Comparison of ENCODE assay signal across 18 cellular contexts in the genomic region with DNA sequence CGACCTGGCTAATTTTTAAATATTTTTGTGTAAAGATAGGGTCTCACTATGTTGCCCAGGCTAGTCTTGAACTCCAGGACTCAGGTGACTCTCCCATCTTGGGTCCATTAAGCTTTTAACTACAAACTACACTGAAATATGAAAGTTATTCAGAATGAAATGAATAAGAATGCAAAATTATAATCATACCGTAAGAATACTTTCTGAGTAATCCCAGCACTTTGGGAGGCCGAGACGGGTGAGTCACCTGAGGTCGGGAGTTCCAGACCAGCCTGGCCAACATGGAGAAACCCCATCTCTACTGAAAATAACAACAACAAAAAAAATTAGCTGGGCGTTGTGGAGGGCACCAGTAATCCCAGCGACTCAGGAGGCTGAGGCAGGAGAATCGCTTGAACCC. TPM values are rescaled to one million over a fixed set of nuclear protein-coding genes. Genes with fewer than 3 reads are reported as not detected.
A peak's percentile ranks its signal among the peaks of the same experiment; 100 is the strongest.
DNase-seq lines count a peak whose midpoint lies in the region; ATAC-seq and TF ChIP-seq lines count a peak whose summit lies in the region.
"Had no signal": no experiment of that assay in that cellular context is flagged by ENCODE, and none has a peak within 500 bp of the region (broad histone marks: within the 10 kb centered on the region; RNA-seq: fewer than 3 reads in every experiment).

No MANE protein-coding gene starts in this region.

- H3K9me3 ChIP-seq in AG04450 (ENCODE audit: control insufficient read depth, insufficient read depth, low read length) (no peaks in the 10 kb centered on the region), liver (ENCODE audit: control insufficient read depth in 4 of 4, low read length in 3 of 4) (no peaks in the 10 kb centered on the region)

- intact Hi-C loops in activated T-helper 1 cell treated with anti-CD3 and anti-CD28 coated beads, Interleukin-12 subunit alpha, Interleukin-12 subunit beta, Interleukin-2, Interleukin-4 antibody, amounts not matched to agents 30 ng/mL and 10 ng/mL and 1 ng/mL, durations not matched to agents 14 hours and 24 hours and 36 hours (cut with micrococcal nuclease): no loop called here

- H3K36me3 Mint-ChIP-seq in activated T-cell treated with anti-CD3 and anti-CD28 coated beads, Interleukin-2, amount 50 U/mL, for 72 hours (ENCODE audit: insufficient read depth in 2 of 2): no peaks in the 10 kb centered on the region
- no peaks in the 10 kb centered on the region for H3K36me3 Mint-ChIP-seq in activated T-helper 1 cell treated with anti-CD3 and anti-CD28 coated beads, Interleukin-12 subunit alpha, Interleukin-12 subunit beta, Interleukin-2, Interleukin-4 antibody, amounts not matched to agents 30 ng/mL and 10 ng/mL and 1 ng/mL, durations not matched to agents 14 hours and 24 hours and 36 hours (ENCODE audit: low read depth)
- H3K36me3 Mint-ChIP-seq: CD8-positive, alpha-beta T cell; type B pancreatic cell had no signal

- peaks cover 0 to 14% (median 7%) of the 10 kb centered on the region in 4 donors for H3K36me3 ChIP-seq in liver (ENCODE audit: control insufficient read depth in 4 of 4, insufficient read depth in 3 of 4, low read depth in 1 of 4, low read length in 3 of 4)

- peaks cover 5 to 49% (median 31%) of the 10 kb centered on the region in 4 donors for H3K4me1 ChIP-seq in liver (ENCODE audit: control insufficient read depth in 4 of 4, insufficient read depth in 4 of 4, low read length in 3 of 4)

- H3K27ac Mint-ChIP-seq in activated T-cell treated with anti-CD3 and anti-CD28 coated beads, Interleukin-2, amount 50 U/mL, for 72 hours: peak overlapping the region; percentile 82
- no peak overlapping the region for H3K27ac Mint-ChIP-seq in activated T-helper 1 cell treated with anti-CD3 and anti-CD28 coated beads, Interleukin-12 subunit alpha, Interleukin-12 subunit beta, Interleukin-2, Interleukin-4 antibody, amounts not matched to agents 30 ng/mL and 10 ng/mL and 1 ng/mL, durations not matched to agents 14 hours and 24 hours and 36 hours
- H3K27ac Mint-ChIP-seq: CD8-positive, alpha-beta T cell; type B pancreatic cell had no signal

- no peak overlapping the region for H3K9ac ChIP-seq in liver (ENCODE audit: low read depth in 1 of 2, low read length in 2 of 2)

- peak; percentile 33 to 61 for ATAC-seq in activated T-cell treated with anti-CD3 and anti-CD28 coated beads, Interleukin-2, amount 50 U/mL, for 72 hours (replicated peaks in 1 of 2)
- ATAC-seq: CD8-positive, alpha-beta T cell had no signal

- H3K4me3 Mint-ChIP-seq in activated T-cell treated with anti-CD3 and anti-CD28 coated beads, Interleukin-2, amount 50 U/mL, for 72 hours: peak overlapping the region in 1 of 2 donors; percentile 71
- no peak overlapping the region for H3K4me3 Mint-ChIP-seq in activated T-helper 1 cell treated with anti-CD3 and anti-CD28 coated beads, Interleukin-12 subunit alpha, Interleukin-12 subunit beta, Interleukin-2, Interleukin-4 antibody, amounts not matched to agents 30 ng/mL and 10 ng/mL and 1 ng/mL, durations not matched to agents 14 hours and 24 hours and 36 hours
- H3K4me3 Mint-ChIP-seq: CD8-positive, alpha-beta T cell; type B pancreatic cell had no signal

- H3K9me3 Mint-ChIP-seq in activated T-cell treated with anti-CD3 and anti-CD28 coated beads, Interleukin-2, amount 50 U/mL, for 72 hours: no peaks in the 10 kb centered on the region
- no peaks in the 10 kb centered on the region for H3K9me3 Mint-ChIP-seq in activated T-helper 1 cell treated with anti-CD3 and anti-CD28 coated beads, Interleukin-12 subunit alpha, Interleukin-12 subunit beta, Interleukin-2, Interleukin-4 antibody, amounts not matched to agents 30 ng/mL and 10 ng/mL and 1 ng/mL, durations not matched to agents 14 hours and 24 hours and 36 hours
- H3K9me3 Mint-ChIP-seq: CD8-positive, alpha-beta T cell; type B pancreatic cell had no signal

- TF ChIP-seq CTCF in AG04450 (IDR thresholded peaks at IDR 0.05; ENCODE audit: low read depth, low read length): no peak
- TF ChIP-seq CTCF in liver (IDR thresholded peaks at IDR 0.05; ENCODE audit: low read depth, low read length, missing input control): no peak

- CTCF ChIA-PET in AG04450 (lab: Charles Lee): interaction anchor here (0.7 to 2.8 kb wide), 4 partner anchors 17 to 270 kb away, joined by 3 to 13 read pairs (median 4); no protein-coding TSS in a partner anchor

- H3K27ac ChIP-seq in AG04450 (ENCODE audit: low read depth, low read length): peak overlapping the region; percentile 31
- peak overlapping the region; percentile 73 to 86 for H3K27ac ChIP-seq in liver (ENCODE audit: low read depth in 1 of 2, low read length in 2 of 2)
- H3K27ac ChIP-seq: PC-9 had no signal

- TF ChIP-seq RAD21 in liver (IDR thresholded peaks at IDR 0.05): no peak

- H3K4me1 Mint-ChIP-seq in activated T-cell treated with anti-CD3 and anti-CD28 coated beads, Interleukin-2, amount 50 U/mL, for 72 hours (ENCODE audit: low read depth): peaks cover 32% of the 10 kb centered on the region
- H3K4me1 Mint-ChIP-seq in activated T-helper 1 cell treated with anti-CD3 and anti-CD28 coated beads, Interleukin-12 subunit alpha, Interleukin-12 subunit beta, Interleukin-2, Interleukin-4 antibody, amounts not matched to agents 30 ng/mL and 10 ng/mL and 1 ng/mL, durations not matched to agents 14 hours and 24 hours and 36 hours (ENCODE audit: low read depth): peaks cover 5% of the 10 kb centered on the region

- no peak for DNase-seq in AG04450 (ENCODE audit: low read depth, low spot score)
- peak; percentile 76 for DNase-seq in ELR (ENCODE audit: low read depth)
- peak; percentile 62 to 72 for DNase-seq in activated T-cell treated with anti-CD3 and anti-CD28 coated beads, Interleukin-2, amount 50 U/mL, for 72 hours
- no peak for DNase-seq in nucleus accumbens (lab: John Stamatoyannopoulos, UW)
- no peak for DNase-seq in ecto neural progenitor cell (ENCODE audit: low spot score)
- no peak for DNase-seq in activated T-helper 1 cell treated with anti-CD3 and anti-CD28 coated beads, Interleukin-12 subunit alpha, Interleukin-12 subunit beta, Interleukin-2, Interleukin-4 antibody, amounts not matched to agents 30 ng/mL and 10 ng/mL and 1 ng/mL, durations not matched to agents 14 hours and 24 hours and 36 hours (ENCODE audit: low spot score)
- DNase-seq: activated CD4-positive, alpha-beta T cell treated with anti-CD3 and anti-CD28 coated beads for 1 hour; activated effector memory CD4-positive, alpha-beta T cell treated with Interleukin-2 at 50 U/mL for 16 hours; CD8-positive, alpha-beta T cell; NCI-H1930; NCI-H526 treated with DMSO at 0.1 percent for 48 hours; PC-9; small intestine; SW 1271 had no signal

- POLR2A ChIA-PET in AG04450 (lab: Yijun Ruan, JAX): no interaction called here

- 86% methylated on average over 8 of the region's 8 CpGs for WGBS in liver

- peaks cover 7% of the 10 kb centered on the region for H3K27me3 Mint-ChIP-seq in activated T-cell treated with anti-CD3 and anti-CD28 coated beads, Interleukin-2, amount 50 U/mL, for 72 hours (ENCODE audit: low read depth)
- H3K27me3 Mint-ChIP-seq in activated T-helper 1 cell treated with anti-CD3 and anti-CD28 coated beads, Interleukin-12 subunit alpha, Interleukin-12 subunit beta, Interleukin-2, Interleukin-4 antibody, amounts not matched to agents 30 ng/mL and 10 ng/mL and 1 ng/mL, durations not matched to agents 14 hours and 24 hours and 36 hours (ENCODE audit: insufficient read depth): peaks cover 3% of the 10 kb centered on the region
- H3K27me3 Mint-ChIP-seq: type B pancreatic cell had no signal

- no peaks in the 10 kb centered on the region for H3K27me3 ChIP-seq in AG04450 (ENCODE audit: control insufficient read depth, insufficient read depth, low read length)
- no peaks in the 10 kb centered on the region for H3K27me3 ChIP-seq in liver (ENCODE audit: control insufficient read depth in 4 of 4, insufficient read depth in 4 of 4, low read length in 3 of 4)

- H3K4me3 ChIP-seq in AG04450 (ENCODE audit: low read depth, low read length) (no peak overlapping the region), liver (ENCODE audit: low read depth in 1 of 3, low read length in 3 of 3) (no peak overlapping the region)
- H3K4me3 ChIP-seq: PC-9 had no signal

TF ChIP-seq in liver, 16 proteins besides CTCF, POLR2A, EP300 and RAD21 (continues in another document):
- TF ChIP-seq SP1 (IDR thresholded peaks at IDR 0.05): no peak
- no peak for TF ChIP-seq EGR1 (IDR thresholded peaks at IDR 0.05; ENCODE audit: low read depth in 2 of 2)
- no peak for TF ChIP-seq NR2F2 (IDR thresholded peaks at IDR 0.05)

RNA-seq across cellular contexts. Expression of gene ORM1, which starts 1.1 kb away (rescaled TPM):
- polyA plus RNA-seq in AG04450 (2011; rRNA removed): 0.17 TPM in 1 of 2 replicates, not detected in the other
- not detected in 2 replicates for polyA minus RNA-seq in AG04450 (2011; rRNA and poly(A)+ RNA removed)
- total RNA-seq in activated T-cell treated with anti-CD3 and anti-CD28 coated beads, Interleukin-2, amount 50 U/mL, for 72 hours: not detected
- total RNA-seq in liver: over 10,000 TPM in 1 of 2 donors, 1,000 to 10,000 TPM in 1; 1,297 to 35,782 TPM
- over 10,000 TPM; 38,408 to 69,591 TPM for polyA plus RNA-seq in liver
- total RNA-seq in activated T-helper 1 cell treated with anti-CD3 and anti-CD28 coated beads, Interleukin-12 subunit alpha, Interleukin-12 subunit beta, Interleukin-2, Interleukin-4 antibody, amounts not matched to agents 30 ng/mL and 10 ng/mL and 1 ng/mL, durations not matched to agents 14 hours and 24 hours and 36 hours: not detected in 2 replicates
- total RNA-seq: CD8-positive, alpha-beta T cell; osteocyte; PC-9 had no signal
- polyA plus RNA-seq: keratinocyte had no signal

RNA-seq across cellular contexts. Expression of gene ORM2, which starts 7.9 kb away (rescaled TPM):
- polyA plus RNA-seq in AG04450 (2011; rRNA removed) (not detected in 2 replicates), liver (1,000 to 10,000 TPM; 5,754 to 7,373 TPM)
- not detected in 2 replicates for polyA minus RNA-seq in AG04450 (2011; rRNA and poly(A)+ RNA removed)
- not detected for total RNA-seq in activated T-cell treated with anti-CD3 and anti-CD28 coated beads, Interleukin-2, amount 50 U/mL, for 72 hours
- total RNA-seq in liver: 1,000 to 10,000 TPM in 1 of 2 donors, 100 to 1,000 TPM in 1; 276 to 4,866 TPM
- total RNA-seq in activated T-helper 1 cell treated with anti-CD3 and anti-CD28 coated beads, Interleukin-12 subunit alpha, Interleukin-12 subunit beta, Interleukin-2, Interleukin-4 antibody, amounts not matched to agents 30 ng/mL and 10 ng/mL and 1 ng/mL, durations not matched to agents 14 hours and 24 hours and 36 hours: not detected in 2 replicates
- total RNA-seq: CD8-positive, alpha-beta T cell; osteocyte; PC-9 had no signal
- polyA plus RNA-seq: keratinocyte had no signal

Comparison
In these comparisons a context has a peak if more than half of its experiments do, and no peak if none do; other contexts are left out.
1. DNase-seq: peak in ELR (single experiment) and activated T-cell treated with anti-CD3 and anti-CD28 coated beads, Interleukin-2, amount 50 U/mL, for 72 hours (2 of 2); none in AG04450 (single experiment), nucleus accumbens (0 of 56), ecto neural progenitor cell (single experiment) and activated T-helper 1 cell treated with anti-CD3 and anti-CD28 coated beads, Interleukin-12 subunit alpha, Interleukin-12 subunit beta, Interleukin-2, Interleukin-4 antibody, amounts not matched to agents 30 ng/mL and 10 ng/mL and 1 ng/mL, durations not matched to agents 14 hours and 24 hours and 36 hours (single experiment).
2. RNA of gene ORM1, which starts 1.1 kb away (total RNA-seq): 1,297 to 35,782 TPM in liver; not detected in activated T-cell treated with anti-CD3 and anti-CD28 coated beads, Interleukin-2, amount 50 U/mL, for 72 hours and not detected in activated T-helper 1 cell treated with anti-CD3 and anti-CD28 coated beads, Interleukin-12 subunit alpha, Interleukin-12 subunit beta, Interleukin-2, Interleukin-4 antibody, amounts not matched to agents 30 ng/mL and 10 ng/mL and 1 ng/mL, durations not matched to agents 14 hours and 24 hours and 36 hours; every median in the first group is over 1,000 times any median in the second.
3. RNA of gene ORM2, which starts 7.9 kb away (total RNA-seq): 276 to 4,866 TPM in liver; not detected in activated T-cell treated with anti-CD3 and anti-CD28 coated beads, Interleukin-2, amount 50 U/mL, for 72 hours and not detected in activated T-helper 1 cell treated with anti-CD3 and anti-CD28 coated beads, Interleukin-12 subunit alpha, Interleukin-12 subunit beta, Interleukin-2, Interleukin-4 antibody, amounts not matched to agents 30 ng/mL and 10 ng/mL and 1 ng/mL, durations not matched to agents 14 hours and 24 hours and 36 hours; every median in the first group is over 100 times any median in the second.